In the genomic region with DNA sequence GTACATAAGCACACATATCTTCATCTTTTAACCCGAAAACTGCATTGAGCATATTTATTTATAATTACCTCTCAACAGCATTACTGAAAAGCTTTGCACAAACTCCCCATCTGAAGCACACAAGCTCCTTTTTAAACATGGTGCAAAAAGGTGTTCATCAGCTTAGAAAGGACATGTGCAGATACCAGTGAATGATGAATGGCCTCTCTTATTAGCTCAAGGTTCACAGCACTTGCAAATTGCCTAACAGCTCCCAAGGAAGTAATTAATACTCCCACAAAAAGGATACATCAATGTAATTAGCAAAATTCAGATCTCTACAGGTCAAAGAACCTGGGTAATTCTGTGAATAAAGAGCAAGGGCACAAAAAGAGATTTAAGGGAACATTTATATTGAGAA, we compare ENCODE assay signal across 7 cellular contexts.
"Had no signal": no experiment of that assay in that cellular context is flagged by ENCODE, and none has a peak within 500 bp of the region (broad histone marks: within the 10 kb centered on the region; RNA-seq: fewer than 3 reads in every experiment).

No MANE protein-coding gene starts in this region.

- ATAC-seq: HCT116, K562 had no signal

- H3K27ac Mint-ChIP-seq: HFFc6 had no signal

- H3K4me3 Mint-ChIP-seq: HFFc6 had no signal

- DNase-seq: GM23248, GOT3, H7, HFFc6, IMR-90 had no signal
